In genomic region chr9:122904466-122904822, GRCh38 we compare ENCODE assay signal across 8 cellular contexts. TPM values are rescaled to one million over a fixed set of nuclear protein-coding genes. Genes with fewer than 3 reads are reported as not detected.
A peak's percentile ranks its signal among the peaks of the same experiment; 100 is the strongest.
DNase-seq lines count a peak whose midpoint lies in the region; ATAC-seq lines count a peak whose summit lies in the region.

No MANE protein-coding gene starts in this region.

- peaks cover 7% of the 10 kb centered on the region; the same call in 1 of the 2 replicates for H3K4me1 ChIP-seq in SJSA1 (replicated peaks)

- peaks cover 10% of the 10 kb centered on the region for H3K36me3 ChIP-seq in SJSA1

- no peaks in the 10 kb centered on the region for H3K27me3 ChIP-seq in SJSA1 (replicated peaks)

- ATAC-seq in GM19372 (IDR thresholded peaks at IDR 0.05; ENCODE audit: low read depth, unreplicated experiment) = peak; percentile 20
- ATAC-seq in HG03378 (IDR thresholded peaks at IDR 0.05; ENCODE audit: unreplicated experiment) = peak; percentile 12
- ATAC-seq in left lobe of liver = peak; percentile 62

- H3K27ac ChIP-seq in SJSA1 = peak overlapping the region; percentile 63

- peak; percentile 17 for DNase-seq in COR-L47 (lab: John Stamatoyannopoulos, UW)
- DNase-seq in SJSA1 (ENCODE audit: low read depth in 1 of 2, low spot score in 2 of 2) = peak; percentile 56 to 69
- peak; percentile 28 for DNase-seq in cerebellum (ENCODE audit: low spot score)
- DNase-seq in left lobe of liver (ENCODE audit: low spot score) = peak; percentile 52
- peak; percentile 54 for DNase-seq in stimulated activated CD8-positive, alpha-beta memory T cell treated with anti-CD3 and anti-CD28 coated beads, Interleukin-4, amount 100 ng/mL, for 48 hours
- DNase-seq in ecto neural progenitor cell (ENCODE audit: low spot score) = no peak

- no peaks in the 10 kb centered on the region for H3K9me3 ChIP-seq in SJSA1 (replicated peaks)

- peak overlapping the region; percentile 81 for H3K4me3 ChIP-seq in SJSA1

RNA-seq across cellular contexts. Expression of gene RC3H2, which starts 0.7 kb away (rescaled TPM):
- 29.4 and 41.1 TPM in 2 replicates for total RNA-seq in SJSA1 (2014; rRNA removed; shearing (Covaris generic))
- total RNA-seq in cerebellum = 84.9 TPM
- 15.1 TPM for total RNA-seq in left lobe of liver

RNA-seq across cellular contexts. Expression of gene ZBTB6, which starts 8.7 kb away (rescaled TPM):
- total RNA-seq in SJSA1 (2014; rRNA removed; shearing (Covaris generic)) = 9.7 and 11.9 TPM in 2 replicates
- 35.9 TPM for total RNA-seq in cerebellum
- total RNA-seq in left lobe of liver = 2.0 TPM

RNA-seq across cellular contexts. Expression of gene ZBTB26, which starts 26.9 kb away (rescaled TPM):
- total RNA-seq in SJSA1 (2014; rRNA removed; shearing (Covaris generic)) = 3.1 and 3.2 TPM in 2 replicates
- 10.3 TPM for total RNA-seq in cerebellum
- total RNA-seq in left lobe of liver = 1.7 TPM

RNA-seq across cellular contexts. Expression of gene RABGAP1, which starts 36.4 kb away (rescaled TPM):
- 27.8 and 55.6 TPM in 2 replicates for total RNA-seq in SJSA1 (2014; rRNA removed; shearing (Covaris generic))
- total RNA-seq in cerebellum (94.6 TPM), left lobe of liver (13.9 TPM)

Comparison
In these comparisons a context has a peak if more than half of its experiments do, and no peak if none do; other contexts are left out.
1. ATAC-seq: peak in every context shown above with its lines; median percentile 62 in left lobe of liver; 20 in GM19372; 12 in HG03378.